9 cellular contexts compared by ENCODE assay signal in the genomic region with DNA sequence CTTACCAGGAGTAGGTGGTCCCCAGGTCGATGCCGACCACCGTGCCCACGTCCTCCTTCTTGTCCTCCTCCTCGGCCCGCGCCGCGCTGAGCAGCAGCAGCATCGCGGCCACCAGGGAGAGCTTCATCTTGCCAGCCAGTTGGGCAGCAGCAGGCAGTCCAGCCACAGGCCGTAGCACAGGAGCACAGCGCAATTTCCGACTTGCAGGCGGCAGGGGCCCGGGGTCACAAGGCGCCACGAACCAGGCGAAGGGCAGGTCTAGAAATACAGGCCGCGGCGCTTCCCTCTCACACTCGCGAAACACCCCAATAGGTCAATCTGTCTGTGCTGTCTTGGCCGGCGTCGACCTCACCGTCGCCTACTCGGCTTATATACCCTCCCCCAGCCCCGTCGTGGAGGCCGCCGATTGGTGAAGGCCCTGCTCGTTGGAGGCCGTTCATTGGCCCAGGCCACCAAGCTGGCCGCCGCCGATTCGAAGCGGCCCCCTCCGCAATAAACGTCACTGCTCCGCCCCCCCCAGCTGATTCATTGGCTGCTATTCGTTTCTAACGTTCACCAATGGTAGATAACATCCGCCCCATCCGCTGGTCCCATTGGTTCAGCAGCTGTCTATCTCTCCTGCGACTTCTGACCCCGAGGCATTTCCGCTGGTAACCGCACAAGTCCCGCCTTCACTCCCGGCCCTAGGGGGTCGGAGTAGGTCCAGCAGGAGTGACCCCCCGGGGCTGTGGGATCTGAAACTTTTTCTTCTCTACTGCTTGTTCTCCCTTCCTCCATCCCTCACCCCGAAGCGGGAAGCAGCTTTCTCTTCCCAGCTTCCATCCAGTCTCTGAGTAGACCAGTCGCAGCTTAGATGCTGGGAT. TPM values are rescaled to one million over a fixed set of nuclear protein-coding genes. Genes with fewer than 3 reads are reported as not detected.
A peak's percentile ranks its signal among the peaks of the same experiment; 100 is the strongest.
DNase-seq lines count a peak whose midpoint lies in the region; ATAC-seq, FAIRE-seq and TF ChIP-seq lines count a peak whose summit lies in the region.
"Had no signal": no experiment of that assay in that cellular context is flagged by ENCODE, and none has a peak within 500 bp of the region (broad histone marks: within the 10 kb centered on the region; RNA-seq: fewer than 3 reads in every experiment).

A gene (minus strand): TSS at position 344 of the 863 bp plus-strand sequence. CDS start 217 bp downstream, at position 127.

- DNase-seq in AG08395 (ENCODE audit: low spot score) (peak; percentile 98), NCI-H2227 treated with DMSO at 0.1 percent for 48 hours (lab: John Stamatoyannopoulos, UW) (peak; percentile 94), bronchial epithelial cell (ENCODE audit: low read depth) (peak; percentile 99), iPS-NIHi11 (ENCODE audit: low spot score) (peak; percentile 100), small intestine (peak; percentile 100)

- no peak for FAIRE-seq in bronchial epithelial cell (lab: Jason Lieb, UNC)
- FAIRE-seq in small intestine (lab: Jason Lieb, UNC), result no peak
- FAIRE-seq: colon had no signal

- no peaks in the 10 kb centered on the region for H3K9me3 ChIP-seq in small intestine (ENCODE audit: control insufficient read depth, low read depth)

- H3K4me1 ChIP-seq in small intestine (ENCODE audit: control insufficient read depth in 2 of 2, insufficient read depth in 1 of 2, low read depth in 1 of 2, low read length in 1 of 2), result peaks cover 2 to 8% of the 10 kb centered on the region in 2 donors

- WGBS in small intestine, 3 donors, result 0 to 1% (median 0%) methylated on average over 55 to 59 of the region's 59 CpGs

- TF ChIP-seq CTCF in WI38 (IDR thresholded peaks at IDR 0.05; ENCODE audit: low read depth, low read length), result no peak
- peak; percentile 13 for TF ChIP-seq CTCF in bronchial epithelial cell (IDR thresholded peaks at IDR 0.05; ENCODE audit: insufficient read depth, low read length, severe bottlenecking)

- peaks cover 18% of the 10 kb centered on the region for H3K36me3 ChIP-seq in bronchial epithelial cell (ENCODE audit: control insufficient read depth, insufficient read depth, low read length)
- peaks cover 9 to 15% of the 10 kb centered on the region in 2 donors for H3K36me3 ChIP-seq in small intestine (ENCODE audit: control insufficient read depth in 2 of 2, insufficient read depth in 2 of 2, low read length in 2 of 2)

- H3K27me3 ChIP-seq in bronchial epithelial cell (ENCODE audit: control insufficient read depth, insufficient read depth, low read length) (no peaks in the 10 kb centered on the region), small intestine (ENCODE audit: control insufficient read depth in 2 of 2, insufficient read depth in 2 of 2, low read length in 2 of 2) (no peaks in the 10 kb centered on the region)

- ATAC-seq in GM18907 (IDR thresholded peaks at IDR 0.05; ENCODE audit: unreplicated experiment) (peak; percentile 93), HG03159 (IDR thresholded peaks at IDR 0.05; ENCODE audit: unreplicated experiment) (peak; percentile 89)

- peak within 1 kb of the TSS; percentile 97 for H3K4me3 ChIP-seq in WI38 (ENCODE audit: low read depth, low read length)
- peak within 1 kb of the TSS; percentile 100 for H3K4me3 ChIP-seq in bronchial epithelial cell (ENCODE audit: low read depth, low read length)
- H3K4me3 ChIP-seq in small intestine (ENCODE audit: low read depth in 1 of 2, low read length in 2 of 2), result peak within 1 kb of the TSS; percentile 74 to 97

- H3K27ac ChIP-seq in small intestine (ENCODE audit: low read depth in 1 of 2, low read length in 1 of 2), result peak within 1 kb of the TSS; percentile 95 to 98

RNA-seq across cellular contexts. Expression of the gene that starts here (rescaled TPM):
- total RNA-seq in bronchial epithelial cell, result 520 and 945 TPM in 2 replicates
- 100 to 1,000 TPM in 1 of 3 donors, 10 to 100 TPM in 2; 35.8 to 209 (median 67.6) TPM for polyA plus RNA-seq in small intestine

Comparison
In these comparisons a context has a peak if more than half of its experiments do, and no peak if none do; other contexts are left out.
1. Peak in every context shown above with its lines: DNase-seq, ATAC-seq, H3K4me3 ChIP-seq and H3K27ac ChIP-seq.